In genomic region chr21:35280221-35280620, GRCh38 we compare ENCODE assay signal across 19 cellular contexts.
"Had no signal": no experiment of that assay in that cellular context is flagged by ENCODE, and none has a peak within 500 bp of the region (broad histone marks: within the 10 kb centered on the region; RNA-seq: fewer than 3 reads in every experiment).

No MANE protein-coding gene starts in this region.

- H3K27me3 ChIP-seq: gastrocnemius medialis, left lung had no signal

- H3K4me1 ChIP-seq: left lung had no signal

- H3K27ac ChIP-seq: epithelial cell of prostate, gastrocnemius medialis, left lung, lower lobe of right lung had no signal

- H3K9me3 ChIP-seq: gastrocnemius medialis, left lung, lower lobe of right lung had no signal

- DNase-seq: effector CD8-positive, alpha-beta T cell; effector memory CD8-positive, alpha-beta T cell; endodermal cell; erythroblast; foreskin melanocyte; gastrocnemius medialis; glutamatergic neuron; head of caudate nucleus; heart right ventricle; hippocampal formation; left cardiac atrium; left lung; left ventricle myocardium superior; lower lobe of right lung; mesenchymal stem cell; midbrain; naive thymus-derived CD4-positive, alpha-beta T cell had no signal

- H3K36me3 ChIP-seq: gastrocnemius medialis, heart right ventricle, left lung, lower lobe of right lung had no signal

- H3K4me3 ChIP-seq: coronary artery, gastrocnemius medialis, heart right ventricle, left lung, lower lobe of right lung had no signal
